ENCODE assay signal across 15 cellular contexts in genomic region chr17:338442-339192, GRCh38. TPM values are rescaled to one million over a fixed set of nuclear protein-coding genes. Genes with fewer than 3 reads are reported as not detected.
A peak's percentile ranks its signal among the peaks of the same experiment; 100 is the strongest.
DNase-seq lines count a peak whose midpoint lies in the region; ATAC-seq and TF ChIP-seq lines count a peak whose summit lies in the region.
"Had no signal": no experiment of that assay in that cellular context is flagged by ENCODE, and none has a peak within 500 bp of the region (broad histone marks: within the 10 kb centered on the region; RNA-seq: fewer than 3 reads in every experiment).

No MANE protein-coding gene starts in this region.

- H4K20me1 ChIP-seq in GM23338 (replicated peaks; ENCODE audit: insufficient read depth) = no peaks in the 10 kb centered on the region

- H3K9me3 Mint-ChIP-seq in brain (peaks cover 0 to 2% (median 0%) of the 10 kb centered on the region in 5 experiments), GM23338 (no peaks in the 10 kb centered on the region)
- H3K9me3 Mint-ChIP-seq: dendritic cell treated with granulocyte-macrophage colony-stimulating factor and Interleukin-4, amounts not matched to agents 40 ng/mL and 50 ng/mL, for 4 days had no signal

- no peak for TF ChIP-seq POLR2A in testis (IDR thresholded peaks at IDR 0.05)

- H3F3A ChIP-seq in GM23338 (replicated peaks; ENCODE audit: low read depth) = no peaks in the 10 kb centered on the region

- H3K4me1 ChIP-seq in lower lobe of right lung (peaks cover 40% of the 10 kb centered on the region), testis (peaks cover 32% of the 10 kb centered on the region), GM23338 (ENCODE audit: insufficient read depth) (peaks cover 16% of the 10 kb centered on the region)

- H3K79me2 ChIP-seq in GM23338 (replicated peaks; ENCODE audit: insufficient read depth) = no peaks in the 10 kb centered on the region

- H3K4me1 Mint-ChIP-seq in brain = peaks cover 61% of the 10 kb centered on the region
- H3K4me1 Mint-ChIP-seq in GM23338 = peaks cover 34% of the 10 kb centered on the region

- peak overlapping the region; percentile 47 for H3K27ac ChIP-seq in lower lobe of right lung
- peak overlapping the region; percentile 25 to 44 for H3K27ac ChIP-seq in testis
- H3K27ac ChIP-seq in caudate nucleus (ENCODE audit: low read depth, low read length) = no peak overlapping the region
- H3K27ac ChIP-seq in GM23338 (ENCODE audit: low read depth) = no peak overlapping the region
- H3K27ac ChIP-seq: 22Rv1, KMS-11 had no signal

- DNase-seq in DMS 273 (lab: John Stamatoyannopoulos, UW; ENCODE audit: unreplicated experiment) = peak; percentile 27
- no peak for DNase-seq in DMS 273 treated with DMSO at 0.1 percent for 48 hours (lab: John Stamatoyannopoulos, UW)
- DNase-seq in lower lobe of right lung = no peak
- DNase-seq in testis = peak; percentile 75
- no peak for DNase-seq in caudate nucleus (lab: John Stamatoyannopoulos, UW)
- no peak for DNase-seq in NCI-H226
- DNase-seq in GM23338 (ENCODE audit: low spot score) = no peak
- DNase-seq: activated CD4-positive, alpha-beta T cell treated with anti-CD3 and anti-CD28 coated beads for 1 hour; naive B cell; NCI-H1930 had no signal

- intact Hi-C loops in lower lobe of right lung (cut with DNase I) = no loop called here
- intact Hi-C loops in testis (cut with DNase I; ENCODE audit: low total_unique reads) = no loop called here

- ATAC-seq in lower lobe of right lung (peak; percentile 37 to 50), GM23338 (no peak)

- H2AFZ ChIP-seq in GM23338 = no peak overlapping the region

- H3K27me3 ChIP-seq in lower lobe of right lung (ENCODE audit: low read depth) (no peaks in the 10 kb centered on the region), testis (no peaks in the 10 kb centered on the region), GM23338 (ENCODE audit: insufficient read depth) (no peaks in the 10 kb centered on the region)
- H3K27me3 ChIP-seq: suprapubic skin had no signal

- H3K27me3 Mint-ChIP-seq in brain (peaks cover 6% of the 10 kb centered on the region), GM23338 (ENCODE audit: insufficient read depth, low read depth, poor library complexity) (peaks cover 18% of the 10 kb centered on the region)

- WGBS in testis, 2 donors = 54 to 69% methylated on average over 16 to 19 of the region's 19 CpGs

- H3K9me2 ChIP-seq in GM23338 (ENCODE audit: insufficient read depth) = no peaks in the 10 kb centered on the region

- H3K27ac Mint-ChIP-seq in brain (peak overlapping the region in 4 of 5 experiments; percentile 29 to 95 (median 61)), GM23338 (no peak overlapping the region)
- H3K27ac Mint-ChIP-seq: dendritic cell treated with granulocyte-macrophage colony-stimulating factor and Interleukin-4, amounts not matched to agents 40 ng/mL and 50 ng/mL, for 4 days had no signal

- H3K36me3 Mint-ChIP-seq in brain (no peaks in the 10 kb centered on the region), GM23338 (ENCODE audit: low read depth) (no peaks in the 10 kb centered on the region)
- H3K36me3 Mint-ChIP-seq: naive B cell had no signal

- no peak for TF ChIP-seq CTCF in brain (conservative IDR thresholded peaks at IDR 0.05)
- TF ChIP-seq CTCF in lower lobe of right lung (IDR thresholded peaks at IDR 0.05) = no peak
- no peak for TF ChIP-seq CTCF in testis (IDR thresholded peaks at IDR 0.05)
- no peak for TF ChIP-seq CTCF in GM23338 (conservative IDR thresholded peaks at IDR 0.05; ENCODE audit: low read depth in 2 of 2)

- H3K4me2 ChIP-seq in GM23338 = no peak overlapping the region
- H3K4me2 ChIP-seq: KMS-11 had no signal

- no peaks in the 10 kb centered on the region for H3K9me3 ChIP-seq in lower lobe of right lung
- H3K9me3 ChIP-seq in testis = no peaks in the 10 kb centered on the region
- H3K9me3 ChIP-seq: suprapubic skin had no signal

- H3K4me3 ChIP-seq in lower lobe of right lung = no peak overlapping the region
- H3K4me3 ChIP-seq in testis = no peak overlapping the region
- no peak overlapping the region for H3K4me3 ChIP-seq in GM23338
- H3K4me3 ChIP-seq: suprapubic skin had no signal

- H3K36me3 ChIP-seq in lower lobe of right lung (no peaks in the 10 kb centered on the region), testis (ENCODE audit: low read depth, missing control alignments) (no peaks in the 10 kb centered on the region), GM23338 (ENCODE audit: insufficient read depth) (no peaks in the 10 kb centered on the region)
- H3K36me3 ChIP-seq: suprapubic skin had no signal

- H3K4me3 Mint-ChIP-seq in brain (no peak overlapping the region), GM23338 (no peak overlapping the region)
- H3K4me3 Mint-ChIP-seq: dendritic cell treated with granulocyte-macrophage colony-stimulating factor and Interleukin-4, amounts not matched to agents 40 ng/mL and 50 ng/mL, for 4 days; naive B cell had no signal

TF ChIP-seq in GM23338, 12 proteins besides CTCF, POLR2A, EP300 and RAD21 (continues in another document):
- TF ChIP-seq JUNB (IDR thresholded peaks at IDR 0.05; ENCODE audit: unreplicated experiment) = no peak
- TF ChIP-seq EZH2 (IDR thresholded peaks at IDR 0.05; ENCODE audit: low read depth, unreplicated experiment) = no peak
- TF ChIP-seq, protein P1, sequence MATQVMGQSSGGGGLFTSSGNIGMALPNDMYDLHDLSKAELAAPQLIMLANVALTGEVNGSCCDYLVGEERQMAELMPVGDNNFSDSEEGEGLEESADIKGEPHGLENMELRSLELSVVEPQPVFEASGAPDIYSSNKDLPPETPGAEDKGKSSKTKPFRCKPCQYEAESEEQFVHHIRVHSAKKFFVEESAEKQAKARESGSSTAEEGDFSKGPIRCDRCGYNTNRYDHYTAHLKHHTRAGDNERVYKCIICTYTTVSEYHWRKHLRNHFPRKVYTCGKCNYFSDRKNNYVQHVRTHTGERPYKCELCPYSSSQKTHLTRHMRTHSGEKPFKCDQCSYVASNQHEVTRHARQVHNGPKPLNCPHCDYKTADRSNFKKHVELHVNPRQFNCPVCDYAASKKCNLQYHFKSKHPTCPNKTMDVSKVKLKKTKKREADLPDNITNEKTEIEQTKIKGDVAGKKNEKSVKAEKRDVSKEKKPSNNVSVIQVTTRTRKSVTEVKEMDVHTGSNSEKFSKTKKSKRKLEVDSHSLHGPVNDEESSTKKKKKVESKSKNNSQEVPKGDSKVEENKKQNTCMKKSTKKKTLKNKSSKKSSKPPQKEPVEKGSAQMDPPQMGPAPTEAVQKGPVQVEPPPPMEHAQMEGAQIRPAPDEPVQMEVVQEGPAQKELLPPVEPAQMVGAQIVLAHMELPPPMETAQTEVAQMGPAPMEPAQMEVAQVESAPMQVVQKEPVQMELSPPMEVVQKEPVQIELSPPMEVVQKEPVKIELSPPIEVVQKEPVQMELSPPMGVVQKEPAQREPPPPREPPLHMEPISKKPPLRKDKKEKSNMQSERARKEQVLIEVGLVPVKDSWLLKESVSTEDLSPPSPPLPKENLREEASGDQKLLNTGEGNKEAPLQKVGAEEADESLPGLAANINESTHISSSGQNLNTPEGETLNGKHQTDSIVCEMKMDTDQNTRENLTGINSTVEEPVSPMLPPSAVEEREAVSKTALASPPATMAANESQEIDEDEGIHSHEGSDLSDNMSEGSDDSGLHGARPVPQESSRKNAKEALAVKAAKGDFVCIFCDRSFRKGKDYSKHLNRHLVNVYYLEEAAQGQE (IDR thresholded peaks at IDR 0.05; ENCODE audit: unreplicated experiment) = no peak
- no peak for TF ChIP-seq STAT1 (IDR thresholded peaks at IDR 0.05; ENCODE audit: unreplicated experiment)
- TF ChIP-seq EZH2phosphoT487 (IDR thresholded peaks at IDR 0.05; ENCODE audit: unreplicated experiment) = no peak
- no peak for TF ChIP-seq ZNF114 (CRISPR knock-in tag; IDR thresholded peaks at IDR 0.05)
- no peak for TF ChIP-seq CREB1 (CRISPR knock-in tag; IDR thresholded peaks at IDR 0.05; ENCODE audit: low read depth)

RNA-seq across cellular contexts. Expression of gene RPH3AL, which starts 14.0 kb away (rescaled TPM):
- polyA plus RNA-seq in brain (ENCODE audit: insufficient read depth, low read depth, low replicate concordance) (2.7 TPM), testis (ENCODE audit: insufficient read depth, low read depth, low replicate concordance) (4.4 TPM), GM23338 (2016; fragmentation: Nextera tagmentation; extraction: Ambion mirVana) (2.7 and 3.5 TPM in 2 replicates)
- total RNA-seq in lower lobe of right lung (38.7 TPM), testis (10 to 100 TPM in 1 of 2 donors, 1 to 10 TPM in 1; 6.5 to 13.5 TPM)
- 3.5 and 6.3 TPM in 2 replicates for total RNA-seq in GM23338 (2014; rRNA removed; shearing (Covaris generic))

Comparison
In these comparisons a context has a peak if more than half of its experiments do, and no peak if none do; other contexts are left out.
1. DNase-seq: peak in DMS 273 (single experiment) and testis (single experiment); none in DMS 273 treated with DMSO at 0.1 percent for 48 hours (single experiment), lower lobe of right lung (single experiment), caudate nucleus (0 of 61), NCI-H226 (single experiment) and GM23338 (single experiment).
2. H3K27ac ChIP-seq: peak in lower lobe of right lung (single experiment) and testis (2 of 2); none in caudate nucleus (single experiment) and GM23338 (single experiment).